Comparison of ENCODE assay signal across 19 cellular contexts in genomic region chr14:71006200-71006563, GRCh38.
"Had no signal": no experiment of that assay in that cellular context is flagged by ENCODE, and none has a peak within 500 bp of the region (broad histone marks: within the 10 kb centered on the region; RNA-seq: fewer than 3 reads in every experiment).

No MANE protein-coding gene starts in this region.

- H3K9ac ChIP-seq: neural progenitor cell had no signal

- H3K4me2 ChIP-seq: neural progenitor cell had no signal

- H3K4me3 ChIP-seq: coronary artery, heart left ventricle, lower lobe of right lung, neural progenitor cell had no signal

- H3K27me3 ChIP-seq: heart left ventricle, neural progenitor cell had no signal

- H3K4me1 ChIP-seq: lower lobe of right lung, neural progenitor cell had no signal

- DNase-seq: activated CD4-positive, alpha-beta T cell treated with anti-CD3 and anti-CD28 coated beads for 4 hours; activated CD4-positive, alpha-beta T cell treated with anti-CD3 and anti-CD28 coated beads, Interleukin-2, amount 50 U/mL, for 48 hours; activated CD4-positive, CD25-positive, alpha-beta regulatory T cell; activated effector memory CD4-positive, alpha-beta T cell treated with Interleukin-2 at 50 U/mL for 16 hours; activated naive CD4-positive, alpha-beta T cell treated with anti-CD3 and anti-CD28 coated beads for 36 hours; activated naive CD8-positive, alpha-beta T cell treated with anti-CD3 and anti-CD28 coated beads, Interleukin-2, amount 10 ng/mL, durations not matched to agents 7 days and 5 days; activated T-cell treated with anti-CD3 and anti-CD28 coated beads, Interleukin-2, amount 50 U/mL, for 72 hours; amniotic stem cell; cerebellar nuclear complex; heart left ventricle; islet precursor cell; lower lobe of right lung; naive thymus-derived CD8-positive, alpha-beta T cell; stimulated activated CD4-positive, alpha-beta T cell treated with anti-CD3 and anti-CD28 coated beads, Interleukin-12 subunit alpha, Interleukin-12 subunit beta, amount 100 ng/mL, for 4 hours; stimulated activated CD4-positive, alpha-beta T cell treated with anti-CD3 and anti-CD28 coated beads, Interleukin-4, amount 100 ng/mL, for 4 hours; stimulated activated naive CD8-positive, alpha-beta T cell treated with anti-CD3 and anti-CD28 coated beads, Interleukin-15, Interleukin-2, amounts not matched to agents 100 U/mL and 50 U/mL, for 24 hours; T1000 had no signal

- H3K27ac ChIP-seq: coronary artery, heart left ventricle, lower lobe of right lung, neural progenitor cell had no signal

- H2AFZ ChIP-seq: neural progenitor cell had no signal

- H3K9me3 ChIP-seq: heart left ventricle, lower lobe of right lung had no signal

- ATAC-seq: heart left ventricle; lower lobe of right lung; naive thymus-derived CD8-positive, alpha-beta T cell had no signal
